In the genomic region with DNA sequence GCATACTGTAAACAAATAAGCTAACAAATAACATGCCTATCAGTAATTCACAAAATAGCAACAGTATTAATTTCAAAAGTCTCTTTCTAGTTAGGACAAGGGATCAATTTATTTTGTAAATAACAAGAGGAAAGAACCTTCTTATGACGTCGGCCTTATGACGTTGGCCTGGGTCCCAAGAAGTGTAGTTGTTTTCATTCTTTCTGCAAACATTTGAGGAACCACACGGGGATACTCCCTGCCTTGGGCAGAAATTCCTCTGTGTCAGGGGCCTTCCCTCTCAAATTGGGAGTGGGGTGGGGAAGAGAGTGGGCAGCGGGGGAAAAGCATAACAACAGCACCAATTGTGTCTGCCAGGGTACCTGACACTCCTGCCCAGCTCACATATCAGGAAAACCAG, we compare ENCODE assay signal across 17 cellular contexts. TPM values are rescaled to one million over a fixed set of nuclear protein-coding genes. Genes with fewer than 3 reads are reported as not detected.
A peak's percentile ranks its signal among the peaks of the same experiment; 100 is the strongest.
DNase-seq lines count a peak whose midpoint lies in the region; ATAC-seq, FAIRE-seq and TF ChIP-seq lines count a peak whose summit lies in the region.
"Had no signal": no experiment of that assay in that cellular context is flagged by ENCODE, and none has a peak within 500 bp of the region (broad histone marks: within the 10 kb centered on the region; RNA-seq: fewer than 3 reads in every experiment).

No MANE protein-coding gene starts in this region.

- ATAC-seq in K562 = peak; percentile 27; the same call in 2 of the 3 replicates
- peak; percentile 42 for ATAC-seq in left lung
- ATAC-seq in GM21825 (IDR thresholded peaks at IDR 0.05; ENCODE audit: unreplicated experiment) = no peak
- ATAC-seq in GM19351 (IDR thresholded peaks at IDR 0.05; ENCODE audit: unreplicated experiment) = no peak
- no peak for ATAC-seq in HG03457 (IDR thresholded peaks at IDR 0.05; ENCODE audit: unreplicated experiment)
- ATAC-seq: activated CD8-positive, alpha-beta T cell treated with anti-CD3 and anti-CD28 coated beads for 36 hours; stimulated activated memory B cell treated with anti-CD40 and anti-IgM and Interleukin-4, amounts not matched to agents 10 μg/mL and 1 μg/mL and 100 μg/mL, for 72 hours had no signal

- WGBS in K562 (ENCODE audit: insufficient coverage, low coverage, missing lambda C conversion rate) = 28% methylated on average over 4 of the region's 5 CpGs

- no peak for TF ChIP-seq RAD21 in K562 (CRISPR knock-in tag; conservative IDR thresholded peaks at IDR 0.05 in 1 of 2, IDR thresholded peaks at IDR 0.05 in 1 of 2)

- H3K79me2 ChIP-seq in K562 (ENCODE audit: control insufficient read depth, insufficient read depth, low read length) = no peaks in the 10 kb centered on the region

- no peak overlapping the region for H3K27ac ChIP-seq in K562 (ENCODE audit: extremely low read depth, low read depth, low read length)
- peak overlapping the region; percentile 77 to 84 for H3K27ac ChIP-seq in left lung
- H3K27ac ChIP-seq: C4-2B, neural progenitor cell had no signal

- BruUV-seq in K562 (replicated peaks; lab: Mats Ljungman, UMichigan) = TSS peak; percentile 64

- H3K4me2 ChIP-seq in K562 (ENCODE audit: insufficient read depth, low read length) (no peak overlapping the region), skeletal muscle satellite cell (ENCODE audit: low read length) (peak overlapping the region; percentile 80)

- no peak for TF ChIP-seq POLR2A in K562 (conservative IDR thresholded peaks at IDR 0.05)

- POLR2A ChIA-PET in K562 (lab: Yijun Ruan, JAX) = no interaction called here

- peak; percentile 38 for DNase-seq in HCEC 1CT
- DNase-seq in K562 (ENCODE audit: extremely low read depth in 1 of 4, low spot score in 3 of 4) = peak in 1 of 4 experiments; percentile 19
- no peak for DNase-seq in left lung
- DNase-seq in effector CD8-positive, alpha-beta T cell (lab: John Stamatoyannopoulos, UW) = no peak
- DNase-seq: activated CD8-positive, alpha-beta T cell treated with anti-CD3 and anti-CD28 coated beads for 36 hours; activated gamma-delta T cell; foreskin melanocyte; NCI-H1092 treated with DMSO at 0.1 percent for 48 hours; NCI-H446; stimulated activated CD4-positive, alpha-beta T cell treated with anti-CD3 and anti-CD28 coated beads, Interleukin-2, amount 100 ng/mL, for 48 hours had no signal

- intact Hi-C loops in K562 (cut with micrococcal nuclease) (no loop called here), left lung (cut with DNase I) (no loop called here)

- peaks cover 0 to 5% of the 10 kb centered on the region in 2 experiments; a peak in 2 of 5 replicates for H3K4me1 ChIP-seq in K562 (replicated peaks in 1 of 2; ENCODE audit: control insufficient read depth in 2 of 2, insufficient read depth in 2 of 2, low read length in 2 of 2)
- peaks cover 5 to 29% of the 10 kb centered on the region in 2 donors for H3K4me1 ChIP-seq in left lung
- peaks cover 21% of the 10 kb centered on the region for H3K4me1 ChIP-seq in skeletal muscle satellite cell (ENCODE audit: control insufficient read depth, insufficient read depth, low read length)
- H3K4me1 ChIP-seq: neural progenitor cell had no signal

- CTCF ChIA-PET in K562 (lab: Yijun Ruan, JAX; ENCODE audit: low intra/inter-chr PET ratio) = interaction anchor here (0.6 kb wide), 1 partner anchor 305 kb away, joined by 3 read pairs; no protein-coding TSS in a partner anchor

- H3K36me3 ChIP-seq in K562 (ENCODE audit: control insufficient read depth, insufficient read depth, low read length) (no peaks in the 10 kb centered on the region), left lung (no peaks in the 10 kb centered on the region), skeletal muscle satellite cell (ENCODE audit: insufficient read depth, low read length) (no peaks in the 10 kb centered on the region)
- H3K36me3 ChIP-seq: neural progenitor cell had no signal

- no peak overlapping the region for H3K9ac ChIP-seq in K562 (ENCODE audit: insufficient read depth in 1 of 2, low read depth in 2 of 2, low read length in 2 of 2)
- H3K9ac ChIP-seq in skeletal muscle satellite cell (ENCODE audit: low read depth, low read length) = peak overlapping the region; percentile 64
- H3K9ac ChIP-seq: neural progenitor cell had no signal

- H3K27me3 ChIP-seq in K562 (ENCODE audit: control insufficient read depth in 2 of 2, insufficient read depth in 2 of 2, low read length in 2 of 2) (no peaks in the 10 kb centered on the region), left lung (peaks cover 0 to 27% of the 10 kb centered on the region in 2 donors), skeletal muscle satellite cell (ENCODE audit: control insufficient read depth, insufficient read depth, low read length) (no peaks in the 10 kb centered on the region)

- TF ChIP-seq EP300 in K562 (IDR thresholded peaks at IDR 0.05; ENCODE audit: low read length) = no peak

- H2AFZ ChIP-seq in K562 (ENCODE audit: low read depth, low read length) = peak overlapping the region; percentile 2; the same call in 1 of the 2 replicates
- H2AFZ ChIP-seq: neural progenitor cell had no signal

- H3K4me3 ChIP-seq in K562 (no peak overlapping the region), left lung (peak overlapping the region; percentile 56 to 68), skeletal muscle satellite cell (ENCODE audit: low read length) (peak overlapping the region; percentile 62)

- no peaks in the 10 kb centered on the region for H4K20me1 ChIP-seq in K562 (replicated peaks; ENCODE audit: control insufficient read depth, insufficient read depth, low read length)

- in situ Hi-C loops in K562 (cut with MboI) = no loop called here

- no peak for TF ChIP-seq CTCF in K562 (IDR thresholded peaks at IDR 0.05 in 2 of 3, conservative IDR thresholded peaks at IDR 0.05 in 1 of 3; ENCODE audit: insufficient read depth in 2 of 3, low read depth in 1 of 3, low read length in 3 of 3)
- TF ChIP-seq CTCF in left lung (IDR thresholded peaks at IDR 0.05) = no peak

- H3K9me3 ChIP-seq in K562 (replicated peaks; ENCODE audit: control insufficient read depth, insufficient read depth, low read depth, low read length) (no peaks in the 10 kb centered on the region), left lung (no peaks in the 10 kb centered on the region), skeletal muscle satellite cell (replicated peaks; ENCODE audit: low read length) (no peaks in the 10 kb centered on the region)

- H3K9me1 ChIP-seq in K562 (ENCODE audit: control insufficient read depth, insufficient read depth, low read length) = no peaks in the 10 kb centered on the region

- no peak for FAIRE-seq in K562 (lab: Jason Lieb, UNC)

TF ChIP-seq in K562, 482 proteins besides CTCF, POLR2A, EP300 and RAD21 (continues in another document):
- TF ChIP-seq, protein P1, sequence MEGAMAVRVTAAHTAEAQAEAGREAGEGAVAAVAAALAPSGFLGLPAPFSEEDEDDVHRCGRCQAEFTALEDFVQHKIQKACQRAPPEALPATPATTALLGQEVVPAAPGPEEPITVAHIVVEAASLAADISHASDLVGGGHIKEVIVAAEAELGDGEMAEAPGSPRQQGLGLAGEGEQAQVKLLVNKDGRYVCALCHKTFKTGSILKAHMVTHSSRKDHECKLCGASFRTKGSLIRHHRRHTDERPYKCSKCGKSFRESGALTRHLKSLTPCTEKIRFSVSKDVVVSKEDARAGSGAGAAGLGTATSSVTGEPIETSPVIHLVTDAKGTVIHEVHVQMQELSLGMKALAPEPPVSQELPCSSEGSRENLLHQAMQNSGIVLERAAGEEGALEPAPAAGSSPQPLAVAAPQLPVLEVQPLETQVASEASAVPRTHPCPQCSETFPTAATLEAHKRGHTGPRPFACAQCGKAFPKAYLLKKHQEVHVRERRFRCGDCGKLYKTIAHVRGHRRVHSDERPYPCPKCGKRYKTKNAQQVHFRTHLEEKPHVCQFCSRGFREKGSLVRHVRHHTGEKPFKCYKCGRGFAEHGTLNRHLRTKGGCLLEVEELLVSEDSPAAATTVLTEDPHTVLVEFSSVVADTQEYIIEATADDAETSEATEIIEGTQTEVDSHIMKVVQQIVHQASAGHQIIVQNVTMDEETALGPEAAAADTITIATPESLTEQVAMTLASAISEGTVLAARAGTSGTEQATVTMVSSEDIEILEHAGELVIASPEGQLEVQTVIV (CRISPR knock-in tag; IDR thresholded peaks at IDR 0.05; ENCODE audit: borderline replicate concordance) = no peak
- TF ChIP-seq, protein P2, sequence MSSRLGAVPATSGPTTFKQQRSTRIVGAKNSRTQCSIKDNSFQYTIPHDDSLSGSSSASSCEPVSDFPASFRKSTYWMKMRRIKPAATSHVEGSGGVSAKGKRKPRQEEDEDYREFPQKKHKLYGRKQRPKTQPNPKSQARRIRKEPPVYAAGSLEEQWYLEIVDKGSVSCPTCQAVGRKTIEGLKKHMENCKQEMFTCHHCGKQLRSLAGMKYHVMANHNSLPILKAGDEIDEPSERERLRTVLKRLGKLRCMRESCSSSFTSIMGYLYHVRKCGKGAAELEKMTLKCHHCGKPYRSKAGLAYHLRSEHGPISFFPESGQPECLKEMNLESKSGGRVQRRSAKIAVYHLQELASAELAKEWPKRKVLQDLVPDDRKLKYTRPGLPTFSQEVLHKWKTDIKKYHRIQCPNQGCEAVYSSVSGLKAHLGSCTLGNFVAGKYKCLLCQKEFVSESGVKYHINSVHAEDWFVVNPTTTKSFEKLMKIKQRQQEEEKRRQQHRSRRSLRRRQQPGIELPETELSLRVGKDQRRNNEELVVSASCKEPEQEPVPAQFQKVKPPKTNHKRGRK (tag; IDR thresholded peaks at IDR 0.05) = no peak
- TF ChIP-seq ETS2 (tag; IDR thresholded peaks at IDR 0.05; ENCODE audit: borderline replicate concordance, poor library complexity, severe bottlenecking) = no peak

RNA-seq across cellular contexts. Expression of a gene that starts 1.3 kb away (rescaled TPM):
- total RNA-seq in K562 (2011; cell fraction: chromatin; rRNA removed; ENCODE audit: low replicate concordance) = 4.2 and 15.6 TPM in 2 replicates
- total RNA-seq in K562 (2011; cell fraction: nucleolus; rRNA removed) = 0.67 and 1.3 TPM in 2 replicates
- total RNA-seq in K562 (2011; cell fraction: nucleoplasm; rRNA removed) = 5.0 and 5.8 TPM in 2 replicates
- total RNA-seq in K562 (2014; rRNA removed) (0.78 and 1.9 TPM in 2 replicates), K562 (2014; rRNA removed; fragmentation: Illumina TruSeq; extraction: Trizol) (1.8 and 2.4 TPM in 2 replicates), K562 (2015; rRNA removed; fragmentation: Illumina TruSeq; extraction: Trizol) (1.5 and 1.7 TPM in 2 replicates), K562 (2021) (0.74 and 1.3 TPM in 2 replicates), left lung (10 to 100 TPM; 13.8 to 16.1 TPM)
- polyA plus RNA-seq in K562 (2011; rRNA removed) (0.85 and 4.5 TPM in 2 replicates), K562 (2014; fragmentation: Illumina TruSeq; extraction: Trizol) (1.4 and 1.8 TPM in 2 replicates), K562 (2014; fragmentation: Nextera tagmentation; extraction: Ambion mirVana) (under 1 TPM; 0.28 TPM), K562 (2014; rRNA removed) (1.1 and 2.1 TPM in 2 replicates)
- 0.27 and 0.72 TPM in 2 replicates for polyA plus RNA-seq in K562 (2011; cell fraction: cytosol; rRNA removed)
- polyA plus RNA-seq in K562 (2011; cell fraction: nucleus; rRNA removed) = 2.1 and 6.9 TPM in 2 replicates
- polyA plus RNA-seq in K562 (2012) = 0.76 and 0.96 TPM in 2 replicates
- polyA minus RNA-seq in K562 (2011; rRNA and poly(A)+ RNA removed) = 1.9 and 4.2 TPM in 2 replicates
- 2.2 TPM in 1 of 2 replicates, not detected in the other for polyA minus RNA-seq in K562 (2011; cell fraction: cytosol; rRNA and poly(A)+ RNA removed)
- 2.4 and 6.7 TPM in 2 replicates for polyA minus RNA-seq in K562 (2011; cell fraction: nucleus; rRNA and poly(A)+ RNA removed)
- 2.2 and 3.0 TPM in 2 replicates for total RNA-seq in skeletal muscle satellite cell (2012; rRNA removed)
- total RNA-seq: activated CD8-positive, alpha-beta T cell treated with anti-CD3 and anti-CD28 coated beads for 36 hours had no signal

Comparison
In these comparisons a context has a peak if more than half of its experiments do, and no peak if none do; other contexts are left out.
1. ATAC-seq: peak in K562 (single experiment) and left lung (single experiment); none in GM21825 (single experiment), GM19351 (single experiment) and HG03457 (single experiment).